In the genomic region with DNA sequence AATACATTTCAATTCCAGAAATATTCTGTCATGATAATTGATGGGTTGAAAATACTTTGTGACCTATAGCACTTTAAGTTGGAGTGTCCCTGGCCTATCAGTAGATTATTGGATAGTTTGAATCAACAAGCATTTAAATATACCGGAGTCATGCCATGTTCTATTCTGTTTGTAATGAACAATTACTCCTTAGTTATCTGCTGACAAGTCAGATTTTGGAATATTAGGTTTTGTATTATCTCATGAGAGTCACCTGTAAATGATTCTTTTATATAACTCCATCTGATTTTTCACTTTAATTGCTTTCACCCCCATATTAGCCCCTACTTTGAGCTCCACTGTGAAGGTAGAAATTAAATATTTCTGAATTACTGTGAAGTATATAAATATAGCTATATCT, we compare ENCODE assay signal across 8 cellular contexts.
"Had no signal": no experiment of that assay in that cellular context is flagged by ENCODE, and none has a peak within 500 bp of the region (broad histone marks: within the 10 kb centered on the region; RNA-seq: fewer than 3 reads in every experiment).

No MANE protein-coding gene starts in this region.

- H3K4me3 ChIP-seq: GM12878 had no signal

- DNase-seq: GDM1, GF-D8 had no signal

- ATAC-seq: GM12878 had no signal

- FAIRE-seq: G401.6, GM12878, GM12891, GM12892, GM18507, GM19239 had no signal
